ENCODE assay signal across 8 cellular contexts in genomic region chr4:8427262-8427661, GRCh38. TPM values are rescaled to one million over a fixed set of nuclear protein-coding genes. Genes with fewer than 3 reads are reported as not detected.
DNase-seq lines count a peak whose midpoint lies in the region; TF ChIP-seq lines count a peak whose summit lies in the region.

No MANE protein-coding gene starts in this region.

- TF ChIP-seq POLR2A in Peyer's patch (IDR thresholded peaks at IDR 0.05) (no peak), esophagus squamous epithelium (IDR thresholded peaks at IDR 0.05) (no peak)

- 77 to 79% methylated on average over 12 to 15 of the region's 17 CpGs for WGBS in esophagus squamous epithelium, 2 donors

- intact Hi-C loops in esophagus squamous epithelium (cut with DNase I) (no loop called here), head of caudate nucleus (cut with DNase I) (loop anchor here (2.0 kb wide), 1 partner anchor 14 kb away; the partner anchor contains the start of genes ACOX3 and TRMT44)

- peak overlapping the region; percentile 87 for H3K4me3 ChIP-seq in GM06990 (replicated peaks; ENCODE audit: low read depth, low read length)
- H3K4me3 ChIP-seq in Peyer's patch: peak overlapping the region in 3 of 4 donors; percentile 85 to 95 (median 93)
- peak overlapping the region; percentile 87 to 100 (median 92) for H3K4me3 ChIP-seq in esophagus squamous epithelium
- H3K4me3 ChIP-seq in rectal smooth muscle tissue (ENCODE audit: low read length): peak overlapping the region; percentile 84

- no peaks in the 10 kb centered on the region for H3K27me3 ChIP-seq in GM06990 (replicated peaks; ENCODE audit: control insufficient read depth, insufficient read depth, low read length)
- no peaks in the 10 kb centered on the region for H3K27me3 ChIP-seq in Peyer's patch
- no peaks in the 10 kb centered on the region for H3K27me3 ChIP-seq in esophagus squamous epithelium
- no peaks in the 10 kb centered on the region for H3K27me3 ChIP-seq in rectal smooth muscle tissue (ENCODE audit: control insufficient read depth, insufficient read depth, low read length)

- DNase-seq in GM06990 (ENCODE audit: extremely low read depth, insufficient read length) (no peak), Peyer's patch (no peak), esophagus squamous epithelium (lab: John Stamatoyannopoulos, UW) (no peak), Kasumi-1 (lab: John Stamatoyannopoulos, UW) (no peak), head of caudate nucleus (no peak), NCI-H1048 (lab: John Stamatoyannopoulos, UW) (no peak), pons (ENCODE audit: low spot score) (no peak)

- peaks cover 2% of the 10 kb centered on the region; the same call in 1 of the 2 replicates for H3K36me3 ChIP-seq in GM06990 (ENCODE audit: control insufficient read depth, insufficient read depth, low read length)
- peaks cover 0 to 5% (median 0%) of the 10 kb centered on the region in 3 donors for H3K36me3 ChIP-seq in Peyer's patch
- H3K36me3 ChIP-seq in esophagus squamous epithelium: peaks cover 0 to 27% (median 0%) of the 10 kb centered on the region in 3 donors
- H3K36me3 ChIP-seq in rectal smooth muscle tissue (ENCODE audit: control insufficient read depth, insufficient read depth, low read length): no peaks in the 10 kb centered on the region

- H3K27ac ChIP-seq in Peyer's patch (no peak overlapping the region), esophagus squamous epithelium (peak overlapping the region; percentile 92 to 94 (median 94)), rectal smooth muscle tissue (ENCODE audit: low read depth, low read length) (no peak overlapping the region)

- H3K9me3 ChIP-seq in Peyer's patch (no peaks in the 10 kb centered on the region), esophagus squamous epithelium (no peaks in the 10 kb centered on the region)

- H3K4me1 ChIP-seq in Peyer's patch (peaks cover 0 to 18% (median 7%) of the 10 kb centered on the region in 4 donors), esophagus squamous epithelium (peaks cover 23 to 71% (median 34%) of the 10 kb centered on the region in 3 donors), rectal smooth muscle tissue (ENCODE audit: control insufficient read depth, insufficient read depth, low read length) (peaks cover 8% of the 10 kb centered on the region)

- no peak overlapping the region for H3K9ac ChIP-seq in rectal smooth muscle tissue (ENCODE audit: low read length)

- TF ChIP-seq CTCF in GM06990 (IDR thresholded peaks at IDR 0.05; ENCODE audit: insufficient read depth, low read length, poor library complexity, severe bottlenecking): no peak
- TF ChIP-seq CTCF in Peyer's patch (IDR thresholded peaks at IDR 0.05): no peak
- TF ChIP-seq CTCF in esophagus squamous epithelium (IDR thresholded peaks at IDR 0.05): no peak

RNA-seq across cellular contexts. Expression of gene ACOX3, which starts 13.3 kb away (rescaled TPM):
- 10 to 100 TPM; 17.2 to 95.7 (median 43.7) TPM for total RNA-seq in Peyer's patch
- 10 to 100 TPM; 42.3 to 86.2 (median 50.3) TPM for total RNA-seq in esophagus squamous epithelium

RNA-seq across cellular contexts. Expression of gene TRMT44, which starts 13.3 kb away (rescaled TPM):
- total RNA-seq in Peyer's patch: 10 to 100 TPM; 16.8 to 31.6 (median 28.1) TPM
- total RNA-seq in esophagus squamous epithelium: 10 to 100 TPM; 26.8 to 31.7 (median 28.8) TPM

Comparison
In these comparisons a context has a peak if more than half of its experiments do, and no peak if none do; other contexts are left out.
1. H3K27ac ChIP-seq: peak in esophagus squamous epithelium (4 of 4); none in Peyer's patch (0 of 4) and rectal smooth muscle tissue (single experiment).
2. Peak in every context shown above with its lines, with median percentiles within 50 percentile points of each other: H3K4me3 ChIP-seq.